In genomic region chr9:111064160-111064733, GRCh38 we compare ENCODE assay signal across 33 cellular contexts. TPM values are rescaled to one million over a fixed set of nuclear protein-coding genes. Genes with fewer than 3 reads are reported as not detected.
"Had no signal": no experiment of that assay in that cellular context is flagged by ENCODE, and none has a peak within 500 bp of the region (broad histone marks: within the 10 kb centered on the region; RNA-seq: fewer than 3 reads in every experiment).

No MANE protein-coding gene starts in this region.

- H3K9me3 ChIP-seq: gastrocnemius medialis, right atrium auricular region, stomach, thyroid gland had no signal

- H3K9ac ChIP-seq: parathyroid adenoma had no signal

- DNase-seq: activated CD4-positive, alpha-beta memory T cell treated with anti-CD3 and anti-CD28 coated beads for 36 hours; activated CD4-positive, alpha-beta T cell treated with anti-CD3 and anti-CD28 coated beads, Interleukin-2, amount 10 ng/mL, durations not matched to agents 24 days and 14 days; activated CD4-positive, CD25-positive, alpha-beta regulatory T cell treated with anti-CD3 and anti-CD28 coated beads, Interleukin-2, amount 50 U/mL, for 72 hours; activated CD8-positive, alpha-beta memory T cell treated with anti-CD3 and anti-CD28 coated beads, Interleukin-2, amount 50 U/mL, for 4 hours; activated gamma-delta T cell; activated naive CD4-positive, alpha-beta T cell treated with anti-CD3 and anti-CD28 coated beads, Interleukin-2, amount 10 ng/mL, durations not matched to agents 7 days and 5 days; activated naive CD8-positive, alpha-beta T cell treated with anti-CD3 and anti-CD28 coated beads, Interleukin-2, amount 10 ng/mL, durations not matched to agents 7 days and 5 days; activated T-cell treated with anti-CD3 and anti-CD28 coated beads, Interleukin-2, amount 50 U/mL, for 1 hour; amniotic stem cell; brain microvascular endothelial cell; cortex of kidney; effector memory CD8-positive, alpha-beta T cell; erythroblast; gastrocnemius medialis; glutamatergic neuron; islet precursor cell; left cardiac atrium; left ventricle myocardium superior; stimulated activated CD4-positive, alpha-beta T cell treated with anti-CD3 and anti-CD28 coated beads, Interleukin-1b, Interleukin-23, amount 100 ng/mL, for 48 hours; stimulated activated CD4-positive, alpha-beta T cell treated with anti-CD3 and anti-CD28 coated beads, Interleukin-4, amount 100 ng/mL, for 4 hours; stimulated activated CD8-positive, alpha-beta memory T cell treated with anti-CD3 and anti-CD28 coated beads, Interleukin-4, amount 100 ng/mL, for 48 hours; stimulated activated naive B cell treated with anti-CD40 and anti-IgM and Interleukin-4, amounts not matched to agents 10 μg/mL and 1 μg/mL and 100 μg/mL, for 72 hours; stomach; T1000; thyroid gland had no signal

- H3K4me3 Mint-ChIP-seq: activated CD4-positive, alpha-beta memory T cell treated with anti-CD3 and anti-CD28 coated beads for 36 hours; activated CD4-positive, alpha-beta T cell treated with anti-CD3 and anti-CD28 coated beads, Interleukin-2, amount 10 ng/mL, durations not matched to agents 24 days and 14 days; activated naive CD4-positive, alpha-beta T cell treated with anti-CD3 and anti-CD28 coated beads, Interleukin-2, amount 10 ng/mL, durations not matched to agents 7 days and 5 days; activated naive CD8-positive, alpha-beta T cell treated with anti-CD3 and anti-CD28 coated beads, Interleukin-2, amount 10 ng/mL, durations not matched to agents 7 days and 5 days; effector memory CD8-positive, alpha-beta T cell; nephron; stimulated activated naive B cell treated with anti-CD40 and anti-IgM and Interleukin-4, amounts not matched to agents 10 μg/mL and 1 μg/mL and 100 μg/mL, for 72 hours had no signal

- H3K9me3 Mint-ChIP-seq: activated CD4-positive, alpha-beta memory T cell treated with anti-CD3 and anti-CD28 coated beads for 36 hours; activated CD4-positive, alpha-beta T cell treated with anti-CD3 and anti-CD28 coated beads, Interleukin-2, amount 10 ng/mL, durations not matched to agents 24 days and 14 days; activated naive CD4-positive, alpha-beta T cell treated with anti-CD3 and anti-CD28 coated beads, Interleukin-2, amount 10 ng/mL, durations not matched to agents 7 days and 5 days; activated naive CD8-positive, alpha-beta T cell treated with anti-CD3 and anti-CD28 coated beads, Interleukin-2, amount 10 ng/mL, durations not matched to agents 7 days and 5 days had no signal

- H3K36me3 Mint-ChIP-seq: activated CD4-positive, alpha-beta memory T cell treated with anti-CD3 and anti-CD28 coated beads for 36 hours; activated naive CD4-positive, alpha-beta T cell treated with anti-CD3 and anti-CD28 coated beads, Interleukin-2, amount 10 ng/mL, durations not matched to agents 7 days and 5 days; activated naive CD8-positive, alpha-beta T cell treated with anti-CD3 and anti-CD28 coated beads, Interleukin-2, amount 10 ng/mL, durations not matched to agents 7 days and 5 days; stimulated activated naive B cell treated with anti-CD40 and anti-IgM and Interleukin-4, amounts not matched to agents 10 μg/mL and 1 μg/mL and 100 μg/mL, for 72 hours had no signal

- H3K4me1 Mint-ChIP-seq: activated CD4-positive, alpha-beta T cell treated with anti-CD3 and anti-CD28 coated beads, Interleukin-2, amount 10 ng/mL, durations not matched to agents 24 days and 14 days; activated naive CD4-positive, alpha-beta T cell treated with anti-CD3 and anti-CD28 coated beads, Interleukin-2, amount 10 ng/mL, durations not matched to agents 7 days and 5 days; activated naive CD8-positive, alpha-beta T cell treated with anti-CD3 and anti-CD28 coated beads, Interleukin-2, amount 10 ng/mL, durations not matched to agents 7 days and 5 days; stimulated activated naive B cell treated with anti-CD40 and anti-IgM and Interleukin-4, amounts not matched to agents 10 μg/mL and 1 μg/mL and 100 μg/mL, for 72 hours had no signal

- H3K4me3 ChIP-seq: gastrocnemius medialis, hepatocyte, right atrium auricular region, smooth muscle cell, stomach, thyroid gland had no signal

- H3K27ac ChIP-seq: brain microvascular endothelial cell, gastrocnemius medialis, hepatocyte, parathyroid adenoma, right atrium auricular region, stomach, thyroid gland had no signal

- ATAC-seq: effector memory CD8-positive, alpha-beta T cell; gastrocnemius medialis; left cardiac atrium; left ventricle myocardium superior; stimulated activated naive B cell treated with anti-CD40 and anti-IgM and Interleukin-4, amounts not matched to agents 10 μg/mL and 1 μg/mL and 100 μg/mL, for 72 hours had no signal

- H3K27ac Mint-ChIP-seq: activated CD4-positive, alpha-beta memory T cell treated with anti-CD3 and anti-CD28 coated beads for 36 hours; activated CD4-positive, alpha-beta T cell treated with anti-CD3 and anti-CD28 coated beads, Interleukin-2, amount 10 ng/mL, durations not matched to agents 24 days and 14 days; activated naive CD4-positive, alpha-beta T cell treated with anti-CD3 and anti-CD28 coated beads, Interleukin-2, amount 10 ng/mL, durations not matched to agents 7 days and 5 days; activated naive CD8-positive, alpha-beta T cell treated with anti-CD3 and anti-CD28 coated beads, Interleukin-2, amount 10 ng/mL, durations not matched to agents 7 days and 5 days; effector memory CD8-positive, alpha-beta T cell; stimulated activated naive B cell treated with anti-CD40 and anti-IgM and Interleukin-4, amounts not matched to agents 10 μg/mL and 1 μg/mL and 100 μg/mL, for 72 hours had no signal

- H3K4me1 ChIP-seq: gastrocnemius medialis, parathyroid adenoma, stomach, thyroid gland had no signal

- H3K36me3 ChIP-seq: brain microvascular endothelial cell, gastrocnemius medialis, right atrium auricular region, stomach, thyroid gland had no signal

- H2AFZ ChIP-seq: hepatocyte, parathyroid adenoma had no signal

- H3K27me3 Mint-ChIP-seq: activated CD4-positive, alpha-beta memory T cell treated with anti-CD3 and anti-CD28 coated beads for 36 hours; activated CD4-positive, alpha-beta T cell treated with anti-CD3 and anti-CD28 coated beads, Interleukin-2, amount 10 ng/mL, durations not matched to agents 24 days and 14 days; activated naive CD4-positive, alpha-beta T cell treated with anti-CD3 and anti-CD28 coated beads, Interleukin-2, amount 10 ng/mL, durations not matched to agents 7 days and 5 days; activated naive CD8-positive, alpha-beta T cell treated with anti-CD3 and anti-CD28 coated beads, Interleukin-2, amount 10 ng/mL, durations not matched to agents 7 days and 5 days; effector memory CD8-positive, alpha-beta T cell had no signal

- FAIRE-seq: astrocyte had no signal

- H3K27me3 ChIP-seq: brain microvascular endothelial cell, gastrocnemius medialis, hepatocyte, right atrium auricular region, stomach, thyroid gland had no signal

- H3K4me2 ChIP-seq: hepatocyte, smooth muscle cell had no signal

RNA-seq across cellular contexts. Expression of gene LPAR1, which starts 26.0 kb away (rescaled TPM):
- total RNA-seq: activated CD4-positive, alpha-beta memory T cell treated with anti-CD3 and anti-CD28 coated beads for 36 hours; activated CD4-positive, alpha-beta T cell treated with anti-CD3 and anti-CD28 coated beads, Interleukin-2, amount 10 ng/mL, durations not matched to agents 24 days and 14 days; activated CD8-positive, alpha-beta memory T cell treated with anti-CD3 and anti-CD28 coated beads for 36 hours; lung microvascular endothelial cell had no signal
